Comparison of ENCODE assay signal across 1 cellular context in genomic region chr10:43694526-43694925, GRCh38.
TF ChIP-seq lines count a peak whose summit lies in the region.

No MANE protein-coding gene starts in this region.

TF ChIP-seq in H1, 55 proteins besides CTCF, POLR2A, EP300 and RAD21:
- TF ChIP-seq JUN (IDR thresholded peaks at IDR 0.05; ENCODE audit: low read depth, low read length) (no peak), YY1 (IDR thresholded peaks at IDR 0.05; ENCODE audit: low read depth, low read length) (no peak), SIX5 (IDR thresholded peaks at IDR 0.05; ENCODE audit: low read depth, low read length) (no peak), PHF8 (conservative IDR thresholded peaks at IDR 0.05; ENCODE audit: low read depth, low read length) (no peak), CTBP2 (IDR thresholded peaks at IDR 0.05; ENCODE audit: borderline replicate concordance, insufficient read depth, insufficient read length, low read length) (no peak), NANOG (IDR thresholded peaks at IDR 0.05; ENCODE audit: insufficient read depth, low read depth, low read length, poor library complexity, severe bottlenecking) (no peak), KDM1A (IDR thresholded peaks at IDR 0.05; ENCODE audit: borderline replicate concordance, low read length) (no peak), JUND (IDR thresholded peaks at IDR 0.05; ENCODE audit: low read length) (no peak), RBBP5 (IDR thresholded peaks at IDR 0.05; ENCODE audit: borderline replicate concordance, low read depth, low read length) (no peak), ATF2 (IDR thresholded peaks at IDR 0.05; ENCODE audit: low read length) (no peak), GABPA (IDR thresholded peaks at IDR 0.05; ENCODE audit: borderline replicate concordance, insufficient read depth, low read length) (no peak), TAF1 (IDR thresholded peaks at IDR 0.05; ENCODE audit: low read depth, low read length) (no peak), TCF12 (IDR thresholded peaks at IDR 0.05; ENCODE audit: low read depth, low read length) (no peak), CBX5 (IDR thresholded peaks at IDR 0.05; ENCODE audit: low read depth, low read length) (no peak), KDM5A (IDR thresholded peaks at IDR 0.05; ENCODE audit: low read length) (no peak), BCL11A (IDR thresholded peaks at IDR 0.05; ENCODE audit: low read depth in 2 of 2, low read length in 2 of 2) (no peak), BACH1 (IDR thresholded peaks at IDR 0.05; ENCODE audit: low read length) (no peak), MAFK (IDR thresholded peaks at IDR 0.05; ENCODE audit: low read depth, low read length) (no peak)
